8 cellular contexts compared by ENCODE assay signal in the genomic region with DNA sequence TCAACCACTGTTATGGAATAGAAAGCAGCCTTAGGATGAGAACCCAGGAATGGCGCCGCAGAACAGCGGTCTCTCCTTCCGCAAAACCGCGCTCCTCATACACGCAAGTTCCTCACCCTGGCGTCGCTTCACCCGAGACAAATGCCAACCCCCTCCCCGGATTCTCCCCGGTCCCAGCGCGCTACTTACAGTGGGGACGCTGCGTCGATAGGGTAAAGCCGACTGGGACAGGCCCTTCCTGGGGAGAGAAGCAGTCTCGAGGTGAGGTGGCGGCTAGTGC. TPM values are rescaled to one million over a fixed set of nuclear protein-coding genes. Genes with fewer than 3 reads are reported as not detected.
A peak's percentile ranks its signal among the peaks of the same experiment; 100 is the strongest.
DNase-seq lines count a peak whose midpoint lies in the region; ATAC-seq, FAIRE-seq and TF ChIP-seq lines count a peak whose summit lies in the region.

No MANE protein-coding gene starts in this region.

- peaks cover 18% of the 10 kb centered on the region for H3K4me1 Mint-ChIP-seq in nephron

- H3K4me3 ChIP-seq in Panc1 (ENCODE audit: low read depth in 2 of 2, low read length in 2 of 2) (peak overlapping the region; percentile 97 to 98), endothelial cell of umbilical vein (replicated peaks in 1 of 3; ENCODE audit: insufficient read depth in 1 of 3, low read depth in 1 of 3, low read length in 3 of 3) (peak overlapping the region; percentile 69 to 90 (median 83))

- H4K20me1 ChIP-seq in endothelial cell of umbilical vein (replicated peaks; ENCODE audit: control insufficient read depth, extremely low read depth, insufficient read depth, low read length), result peaks cover 2% of the 10 kb centered on the region

- ATAC-seq in GM18498 (IDR thresholded peaks at IDR 0.05; ENCODE audit: unreplicated experiment), result peak; percentile 23
- ATAC-seq in Panc1, result peak; percentile 14

- peaks cover 27% of the 10 kb centered on the region for H3K79me2 ChIP-seq in endothelial cell of umbilical vein (ENCODE audit: control insufficient read depth, insufficient read depth, low read length)

- CTCF ChIA-PET in Panc1 (lab: Charles Lee), result no interaction called here
- CTCF ChIA-PET in endothelial cell of umbilical vein (lab: Charles Lee), result interaction anchor here (0.6 to 2.3 kb wide), 9 partner anchors 10 to 291 kb away, joined by 3 to 8 read pairs (median 4); partner anchors contain the start of gene PIK3C2A

- dilution Hi-C loops in endothelial cell of umbilical vein (cut with MboI; ENCODE audit: extremely low pct_ligation_motif_present, low sequenced_read_pairs), result no loop called here

- BruUV-seq in Panc1 (replicated peaks; lab: Mats Ljungman, UMichigan), result no TSS peak
- BruUV-seq in endothelial cell of umbilical vein (replicated peaks; lab: Mats Ljungman, UMichigan), result no TSS peak

- H3K4me2 ChIP-seq in endothelial cell of umbilical vein (ENCODE audit: insufficient read depth, low read length), result peak overlapping the region; percentile 91

- DNase-seq in HCEC 1CT (peak; percentile 30), Panc1 (ENCODE audit: low read depth, low spot score) (no peak), endothelial cell of umbilical vein (ENCODE audit: low read depth, low spot score) (no peak), NCI-H1417 treated with DMSO at 0.1 percent for 48 hours (lab: John Stamatoyannopoulos, UW) (no peak), H4 (ENCODE audit: low spot score) (no peak), HTR-8/SVneo (ENCODE audit: insufficient read length, low spot score) (no peak)

- peak overlapping the region; percentile 32 for H2AFZ ChIP-seq in endothelial cell of umbilical vein (ENCODE audit: low read depth, low read length)

- peak overlapping the region; percentile 87 to 98 (median 91) for H3K27ac Mint-ChIP-seq in nephron

- H3K9ac ChIP-seq in endothelial cell of umbilical vein (replicated peaks; ENCODE audit: extremely low read depth, insufficient read depth, low read length), result peak overlapping the region; percentile 95

- no peaks in the 10 kb centered on the region for H3K9me3 Mint-ChIP-seq in nephron

- H3K4me3 Mint-ChIP-seq in nephron, result peak overlapping the region; percentile 98 to 99 (median 98)

- intact Hi-C loops in Panc1 (cut with micrococcal nuclease; ENCODE audit: unreplicated experiment), result no loop called here
- intact Hi-C loops in endothelial cell of umbilical vein (cut with micrococcal nuclease), result loop anchor here (1.0 to 5.0 kb wide), 6 partner anchors 132 to 1245 kb away; partner anchors contain the start of genes C11orf58, GTF2H1, HPS5 and NUCB2

- TF ChIP-seq CTCF in Panc1 (IDR thresholded peaks at IDR 0.05) (no peak), endothelial cell of umbilical vein (IDR thresholded peaks at IDR 0.05; ENCODE audit: extremely low read depth in 1 of 2, insufficient read depth in 1 of 2, low read depth in 1 of 2, low read length in 2 of 2) (no peak), nephron (IDR thresholded peaks at IDR 0.05; ENCODE audit: unreplicated experiment in 3 of 3) (no peak)

- H3K27me3 ChIP-seq in Panc1 (ENCODE audit: control insufficient read depth, insufficient read depth, low read length), result no peaks in the 10 kb centered on the region
- no peaks in the 10 kb centered on the region for H3K27me3 ChIP-seq in endothelial cell of umbilical vein (ENCODE audit: control insufficient read depth in 2 of 2, insufficient read depth in 2 of 2, low read length in 2 of 2)

- FAIRE-seq in endothelial cell of umbilical vein (lab: Jason Lieb, UNC) (no peak), HTR-8/SVneo (lab: Jason Lieb, UNC) (no peak)

- H3K27me3 Mint-ChIP-seq in nephron (ENCODE audit: low read depth), result no peaks in the 10 kb centered on the region

- no peak for TF ChIP-seq POLR2A in endothelial cell of umbilical vein (IDR thresholded peaks at IDR 0.05; ENCODE audit: low read depth, low read length)

- H3K27ac ChIP-seq in Panc1 (ENCODE audit: low read length) (peak overlapping the region; percentile 98), endothelial cell of umbilical vein (ENCODE audit: insufficient read depth, low read depth, low read length) (peak overlapping the region; percentile 76)

- in situ Hi-C loops in Panc1 (cut with HindIII; ENCODE audit: low pct_unique_long_range_greater_than_20kb, low sequenced_read_pairs), result no loop called here

- peaks cover 18% of the 10 kb centered on the region for H3K4me1 ChIP-seq in Panc1 (ENCODE audit: control insufficient read depth, insufficient read depth, low read length)
- peaks cover 14% of the 10 kb centered on the region for H3K4me1 ChIP-seq in endothelial cell of umbilical vein (ENCODE audit: control insufficient read depth, extremely low read depth, insufficient read depth, low read length)

- POLR2A ChIA-PET in Panc1 (lab: Charles Lee) (interaction anchor here (0.6 to 0.8 kb wide), 5 partner anchors 11 to 1559 kb away, joined by 3 to 8 read pairs (median 4); no protein-coding TSS in a partner anchor), endothelial cell of umbilical vein (lab: Charles Lee) (interaction anchor here (0.6 to 1.4 kb wide), 5 partner anchors 10 to 198 kb away, joined by 3 to 7 read pairs (median 4); no protein-coding TSS in a partner anchor)

- H3K36me3 ChIP-seq in Panc1 (ENCODE audit: control insufficient read depth, insufficient read depth, low read length) (peaks cover 29% of the 10 kb centered on the region), endothelial cell of umbilical vein (ENCODE audit: control insufficient read depth in 2 of 2, extremely low read depth in 1 of 2, insufficient read depth in 2 of 2, low read length in 2 of 2) (peaks cover 3 to 4% of the 10 kb centered on the region in 2 experiments)

- H3K9me3 ChIP-seq in Panc1 (ENCODE audit: control insufficient read depth, insufficient read depth, low read depth, low read length) (no peaks in the 10 kb centered on the region), endothelial cell of umbilical vein (replicated peaks; ENCODE audit: control insufficient read depth, insufficient read depth, low read length) (no peaks in the 10 kb centered on the region)

- H3K9me1 ChIP-seq in endothelial cell of umbilical vein (replicated peaks; ENCODE audit: control insufficient read depth, extremely low read depth, insufficient read depth, low read length), result no peaks in the 10 kb centered on the region

- H3K36me3 Mint-ChIP-seq in nephron (ENCODE audit: low read depth), result peaks cover 27% of the 10 kb centered on the region

TF ChIP-seq in endothelial cell of umbilical vein, 7 proteins besides CTCF, POLR2A, EP300 and RAD21:
- no peak for TF ChIP-seq JUN (IDR thresholded peaks at IDR 0.05; ENCODE audit: borderline replicate concordance, insufficient read depth, insufficient read length, low read depth)
- no peak for TF ChIP-seq POLR2AphosphoS5 (IDR thresholded peaks at IDR 0.05; ENCODE audit: insufficient read depth, low read depth, low read length)
- no peak for TF ChIP-seq GATA2 (IDR thresholded peaks at IDR 0.05; ENCODE audit: insufficient read depth, insufficient read length, low read depth, low read length)
- TF ChIP-seq FOS (IDR thresholded peaks at IDR 0.05; ENCODE audit: borderline replicate concordance, insufficient read depth, low read length), result no peak
- no peak for TF ChIP-seq MAX (IDR thresholded peaks at IDR 0.05; ENCODE audit: insufficient read depth, insufficient read length)
- no peak for TF ChIP-seq EZH2 (IDR thresholded peaks at IDR 0.05; ENCODE audit: borderline replicate concordance, low read depth, low read length, severe bottlenecking)
- no peak for TF ChIP-seq MYC (IDR thresholded peaks at IDR 0.05; ENCODE audit: low read depth, low read length)

RNA-seq across cellular contexts. Expression of gene RPS13, which starts 0.3 kb away (rescaled TPM):
- total RNA-seq in Panc1 (2021; ENCODE audit: unreplicated experiment) (882 TPM), endothelial cell of umbilical vein (1,051 and 1,169 TPM in 2 replicates)
- 1,181 TPM for polyA plus RNA-seq in Panc1 (2012; ENCODE audit: insufficient read length)
- polyA plus RNA-seq in endothelial cell of umbilical vein, result 1,276 and 1,745 TPM in 2 replicates
- polyA plus RNA-seq in endothelial cell of umbilical vein (2011; cell fraction: cytosol; rRNA removed), result 1,087 and 1,290 TPM in 2 replicates
- polyA plus RNA-seq in endothelial cell of umbilical vein (2011; cell fraction: nucleus; rRNA removed), result 369 and 387 TPM in 2 replicates
- 1,954 and 2,335 TPM in 2 replicates for polyA plus RNA-seq in endothelial cell of umbilical vein (2012)
- 768 and 871 TPM in 2 replicates for polyA minus RNA-seq in endothelial cell of umbilical vein
- 282 TPM for polyA minus RNA-seq in endothelial cell of umbilical vein (2011; cell fraction: cytosol; rRNA and poly(A)+ RNA removed)
- 256 and 260 TPM in 2 replicates for polyA minus RNA-seq in endothelial cell of umbilical vein (2011; cell fraction: nucleus; rRNA and poly(A)+ RNA removed)
- 2,637 and 3,038 TPM in 2 replicates for total RNA-seq in H4 (2014; rRNA removed; shearing (Covaris generic))
